In genomic region chrX:38315186-38315585, GRCh38 we compare ENCODE assay signal across 41 cellular contexts. TPM values are rescaled to one million over a fixed set of nuclear protein-coding genes. Genes with fewer than 3 reads are reported as not detected.
"Had no signal": no experiment of that assay in that cellular context is flagged by ENCODE, and none has a peak within 500 bp of the region (broad histone marks: within the 10 kb centered on the region; RNA-seq: fewer than 3 reads in every experiment).

No MANE protein-coding gene starts in this region.

- H3K9me3 Mint-ChIP-seq: activated naive CD4-positive, alpha-beta T cell treated with anti-CD3 and anti-CD28 coated beads for 36 hours; activated naive CD4-positive, alpha-beta T cell treated with anti-CD3 and anti-CD28 coated beads, Interleukin-2, amount 10 ng/mL, durations not matched to agents 7 days and 5 days; activated naive CD4-positive, alpha-beta T cell treated with anti-CD3 and anti-CD28 coated beads, Interleukin-2, amount 50 U/mL, for 24 hours; activated naive CD4-positive, alpha-beta T cell treated with anti-CD3 and anti-CD28 coated beads, Interleukin-2, amount 50 U/mL, for 72 hours; activated naive CD8-positive, alpha-beta T cell treated with anti-CD3 and anti-CD28 coated beads for 36 hours; activated naive CD8-positive, alpha-beta T cell treated with anti-CD3 and anti-CD28 coated beads, Interleukin-2, amount 10 ng/mL, durations not matched to agents 7 days and 5 days; activated naive CD8-positive, alpha-beta T cell treated with anti-CD3 and anti-CD28 coated beads, Interleukin-2, amount 50 U/mL, for 24 hours; activated T-cell treated with anti-CD3 and anti-CD28 coated beads, Interleukin-2, amount 50 U/mL, for 4 hours; activated T-cell treated with anti-CD3 and anti-CD28 coated beads, Interleukin-2, amount 50 U/mL, for 72 hours; activated T-helper 1 cell treated with anti-CD3 and anti-CD28 coated beads, Interleukin-12 subunit alpha, Interleukin-12 subunit beta, Interleukin-2, Interleukin-4 antibody, amounts not matched to agents 30 ng/mL and 10 ng/mL and 1 ng/mL, durations not matched to agents 14 hours and 24 hours and 36 hours; activated T-helper 17 cell treated with anti-CD3 and anti-CD28 coated beads, Interleukin-2, amount 50 U/mL, for 72 hours; activated T-helper 2 cell treated with anti-CD3 and anti-CD28 coated beads, Interferon-gamma antibody, Interleukin-2, Interleukin-4, amounts not matched to agents 10 μg/mL and 5 μg/mL and 100 μg/mL, durations not matched to agents 14 hours and 24 hours and 36 hours; central memory CD8-positive, alpha-beta T cell had no signal

- H3K4me3 ChIP-seq: adrenal gland, ascending aorta, body of pancreas, breast epithelium, cardiac muscle cell, colonic mucosa had no signal

- H3K27me3 Mint-ChIP-seq: activated naive CD4-positive, alpha-beta T cell treated with anti-CD3 and anti-CD28 coated beads, Interleukin-2, amount 10 ng/mL, durations not matched to agents 7 days and 5 days; activated naive CD4-positive, alpha-beta T cell treated with anti-CD3 and anti-CD28 coated beads, Interleukin-2, amount 50 U/mL, for 24 hours; activated naive CD8-positive, alpha-beta T cell; activated naive CD8-positive, alpha-beta T cell treated with anti-CD3 and anti-CD28 coated beads for 36 hours; activated naive CD8-positive, alpha-beta T cell treated with anti-CD3 and anti-CD28 coated beads, Interleukin-2, amount 10 ng/mL, durations not matched to agents 7 days and 5 days; activated naive CD8-positive, alpha-beta T cell treated with anti-CD3 and anti-CD28 coated beads, Interleukin-2, amount 50 U/mL, for 24 hours; activated T-helper 17 cell treated with anti-CD3 and anti-CD28 coated beads, Interleukin-2, amount 50 U/mL, for 72 hours; central memory CD8-positive, alpha-beta T cell had no signal

- FAIRE-seq: bronchial epithelial cell had no signal

- H3K4me1 Mint-ChIP-seq: activated naive CD4-positive, alpha-beta T cell treated with anti-CD3 and anti-CD28 coated beads, Interleukin-2, amount 10 ng/mL, durations not matched to agents 7 days and 5 days; activated naive CD8-positive, alpha-beta T cell treated with anti-CD3 and anti-CD28 coated beads for 36 hours; activated naive CD8-positive, alpha-beta T cell treated with anti-CD3 and anti-CD28 coated beads, Interleukin-2, amount 10 ng/mL, durations not matched to agents 7 days and 5 days; activated naive CD8-positive, alpha-beta T cell treated with anti-CD3 and anti-CD28 coated beads, Interleukin-2, amount 50 U/mL, for 24 hours; activated T-helper 17 cell treated with anti-CD3 and anti-CD28 coated beads, Interleukin-2, amount 50 U/mL, for 72 hours; brain; central memory CD8-positive, alpha-beta T cell had no signal

- H3K4me3 Mint-ChIP-seq: activated naive CD4-positive, alpha-beta T cell treated with anti-CD3 and anti-CD28 coated beads for 36 hours; activated naive CD4-positive, alpha-beta T cell treated with anti-CD3 and anti-CD28 coated beads, Interleukin-2, amount 10 ng/mL, durations not matched to agents 7 days and 5 days; activated naive CD4-positive, alpha-beta T cell treated with anti-CD3 and anti-CD28 coated beads, Interleukin-2, amount 50 U/mL, for 24 hours; activated naive CD8-positive, alpha-beta T cell; activated naive CD8-positive, alpha-beta T cell treated with anti-CD3 and anti-CD28 coated beads for 36 hours; activated naive CD8-positive, alpha-beta T cell treated with anti-CD3 and anti-CD28 coated beads, Interleukin-2, amount 10 ng/mL, durations not matched to agents 7 days and 5 days; activated naive CD8-positive, alpha-beta T cell treated with anti-CD3 and anti-CD28 coated beads, Interleukin-2, amount 50 U/mL, for 24 hours; activated T-cell treated with anti-CD3 and anti-CD28 coated beads, Interleukin-2, amount 50 U/mL, for 4 hours; activated T-cell treated with anti-CD3 and anti-CD28 coated beads, Interleukin-2, amount 50 U/mL, for 72 hours; activated T-helper 1 cell treated with anti-CD3 and anti-CD28 coated beads, Interleukin-12 subunit alpha, Interleukin-12 subunit beta, Interleukin-2, Interleukin-4 antibody, amounts not matched to agents 30 ng/mL and 10 ng/mL and 1 ng/mL, durations not matched to agents 14 hours and 24 hours and 36 hours; activated T-helper 17 cell treated with anti-CD3 and anti-CD28 coated beads, Interleukin-2, amount 50 U/mL, for 72 hours; brain; central memory CD8-positive, alpha-beta T cell had no signal

- DNase-seq: activated effector memory CD4-positive, alpha-beta T cell treated with anti-CD3 and anti-CD28 coated beads, Interleukin-2, amount 50 U/mL, for 16 hours; activated effector memory CD4-positive, alpha-beta T cell treated with Interleukin-2 at 50 U/mL for 16 hours; activated gamma-delta T cell; activated gamma-delta T cell treated with Interleukin-2 at 50 U/mL for 16 hours; activated naive CD4-positive, alpha-beta T cell; activated naive CD4-positive, alpha-beta T cell treated with anti-CD3 and anti-CD28 coated beads for 36 hours; activated naive CD4-positive, alpha-beta T cell treated with anti-CD3 and anti-CD28 coated beads, Interleukin-2, amount 10 ng/mL, durations not matched to agents 7 days and 5 days; activated naive CD4-positive, alpha-beta T cell treated with anti-CD3 and anti-CD28 coated beads, Interleukin-2, amount 50 U/mL, for 16 hours; activated naive CD4-positive, alpha-beta T cell treated with Interleukin-2 at 50 U/mL for 16 hours; activated naive CD8-positive, alpha-beta T cell treated with anti-CD3 and anti-CD28 coated beads for 36 hours; activated naive CD8-positive, alpha-beta T cell treated with anti-CD3 and anti-CD28 coated beads, Interleukin-2, amount 10 ng/mL, durations not matched to agents 7 days and 5 days; activated naive CD8-positive, alpha-beta T cell treated with anti-CD3 and anti-CD28 coated beads, Interleukin-2, amount 50 U/mL, for 24 hours; activated T-cell treated with anti-CD3 and anti-CD28 coated beads, Interleukin-2, amount 50 U/mL, for 4 hours; activated T-cell treated with anti-CD3 and anti-CD28 coated beads, Interleukin-2, amount 50 U/mL, for 48 hours; activated T-cell treated with anti-CD3 and anti-CD28 coated beads, Interleukin-2, amount 50 U/mL, for 72 hours; adrenal gland; amniotic stem cell; amygdala; anterior cingulate cortex; aorta; body of pancreas; brain microvascular endothelial cell; caudate nucleus; central memory CD4-positive, alpha-beta T cell; cerebellar nuclear complex; colonic mucosa had no signal

- H3K4me1 ChIP-seq: adrenal gland, ascending aorta, body of pancreas, breast epithelium, colonic mucosa had no signal

- H3K27ac ChIP-seq: adrenal gland, ascending aorta, body of pancreas, brain microvascular endothelial cell, breast epithelium, cardiac muscle cell, colonic mucosa had no signal

- H3K36me3 Mint-ChIP-seq: activated naive CD4-positive, alpha-beta T cell treated with anti-CD3 and anti-CD28 coated beads, Interleukin-2, amount 10 ng/mL, durations not matched to agents 7 days and 5 days; activated naive CD4-positive, alpha-beta T cell treated with anti-CD3 and anti-CD28 coated beads, Interleukin-2, amount 50 U/mL, for 72 hours had no signal

- H3K36me3 ChIP-seq: adrenal gland, ascending aorta, brain microvascular endothelial cell, breast epithelium, cardiac muscle cell, colonic mucosa had no signal

- H3K27me3 ChIP-seq: adrenal gland, ascending aorta, body of pancreas, brain microvascular endothelial cell, cardiac muscle cell, colonic mucosa had no signal

- H3K27ac Mint-ChIP-seq: activated naive CD4-positive, alpha-beta T cell treated with anti-CD3 and anti-CD28 coated beads for 36 hours; activated naive CD4-positive, alpha-beta T cell treated with anti-CD3 and anti-CD28 coated beads, Interleukin-2, amount 10 ng/mL, durations not matched to agents 7 days and 5 days; activated naive CD4-positive, alpha-beta T cell treated with anti-CD3 and anti-CD28 coated beads, Interleukin-2, amount 50 U/mL, for 24 hours; activated naive CD4-positive, alpha-beta T cell treated with anti-CD3 and anti-CD28 coated beads, Interleukin-2, amount 50 U/mL, for 72 hours; activated naive CD8-positive, alpha-beta T cell; activated naive CD8-positive, alpha-beta T cell treated with anti-CD3 and anti-CD28 coated beads for 36 hours; activated naive CD8-positive, alpha-beta T cell treated with anti-CD3 and anti-CD28 coated beads, Interleukin-2, amount 10 ng/mL, durations not matched to agents 7 days and 5 days; activated naive CD8-positive, alpha-beta T cell treated with anti-CD3 and anti-CD28 coated beads, Interleukin-2, amount 50 U/mL, for 24 hours; activated T-cell treated with anti-CD3 and anti-CD28 coated beads, Interleukin-2, amount 50 U/mL, for 72 hours; activated T-helper 1 cell treated with anti-CD3 and anti-CD28 coated beads, Interleukin-12 subunit alpha, Interleukin-12 subunit beta, Interleukin-2, Interleukin-4 antibody, amounts not matched to agents 30 ng/mL and 10 ng/mL and 1 ng/mL, durations not matched to agents 14 hours and 24 hours and 36 hours; activated T-helper 17 cell treated with anti-CD3 and anti-CD28 coated beads, Interleukin-2, amount 50 U/mL, for 72 hours; activated T-helper 2 cell treated with anti-CD3 and anti-CD28 coated beads, Interferon-gamma antibody, Interleukin-2, Interleukin-4, amounts not matched to agents 10 μg/mL and 5 μg/mL and 100 μg/mL, durations not matched to agents 14 hours and 24 hours and 36 hours; brain had no signal

- ATAC-seq: activated naive CD4-positive, alpha-beta T cell treated with anti-CD3 and anti-CD28 coated beads, Interleukin-2, amount 50 U/mL, for 72 hours; activated naive CD8-positive, alpha-beta T cell treated with anti-CD3 and anti-CD28 coated beads, Interleukin-2, amount 50 U/mL, for 24 hours; activated T-cell treated with anti-CD3 and anti-CD28 coated beads, Interleukin-2, amount 50 U/mL, for 4 hours; activated T-cell treated with anti-CD3 and anti-CD28 coated beads, Interleukin-2, amount 50 U/mL, for 72 hours; activated T-helper 17 cell treated with anti-CD3 and anti-CD28 coated beads, Interleukin-2, amount 50 U/mL, for 72 hours; body of pancreas had no signal

- H3K9me3 ChIP-seq: adrenal gland, ascending aorta, body of pancreas, breast epithelium, colonic mucosa had no signal

RNA-seq across cellular contexts. Expression of gene OTC, which starts 37.2 kb away (rescaled TPM):
- total RNA-seq: activated naive CD4-positive, alpha-beta T cell treated with anti-CD3 and anti-CD28 coated beads for 36 hours; activated naive CD4-positive, alpha-beta T cell treated with anti-CD3 and anti-CD28 coated beads, Interleukin-2, amount 50 U/mL, for 72 hours; activated naive CD8-positive, alpha-beta T cell treated with anti-CD3 and anti-CD28 coated beads for 36 hours; activated naive CD8-positive, alpha-beta T cell treated with anti-CD3 and anti-CD28 coated beads, Interleukin-2, amount 10 ng/mL, durations not matched to agents 7 days and 5 days; activated T-cell treated with anti-CD3 and anti-CD28 coated beads, Interleukin-2, amount 50 U/mL, for 4 hours; activated T-cell treated with anti-CD3 and anti-CD28 coated beads, Interleukin-2, amount 50 U/mL, for 72 hours; activated T-helper 1 cell treated with anti-CD3 and anti-CD28 coated beads, Interleukin-12 subunit alpha, Interleukin-12 subunit beta, Interleukin-2, Interleukin-4 antibody, amounts not matched to agents 30 ng/mL and 10 ng/mL and 1 ng/mL, durations not matched to agents 14 hours and 24 hours and 36 hours; activated T-helper 2 cell treated with anti-CD3 and anti-CD28 coated beads, Interferon-gamma antibody, Interleukin-2, Interleukin-4, amounts not matched to agents 10 μg/mL and 5 μg/mL and 100 μg/mL, durations not matched to agents 14 hours and 24 hours and 36 hours; bronchial epithelial cell; cardiac muscle cell; cardiac septum; cerebellum; chondrocyte had no signal
- polyA plus RNA-seq: cardiac muscle cell had no signal
